ENCODE assay signal across 1 cellular context in the genomic region with DNA sequence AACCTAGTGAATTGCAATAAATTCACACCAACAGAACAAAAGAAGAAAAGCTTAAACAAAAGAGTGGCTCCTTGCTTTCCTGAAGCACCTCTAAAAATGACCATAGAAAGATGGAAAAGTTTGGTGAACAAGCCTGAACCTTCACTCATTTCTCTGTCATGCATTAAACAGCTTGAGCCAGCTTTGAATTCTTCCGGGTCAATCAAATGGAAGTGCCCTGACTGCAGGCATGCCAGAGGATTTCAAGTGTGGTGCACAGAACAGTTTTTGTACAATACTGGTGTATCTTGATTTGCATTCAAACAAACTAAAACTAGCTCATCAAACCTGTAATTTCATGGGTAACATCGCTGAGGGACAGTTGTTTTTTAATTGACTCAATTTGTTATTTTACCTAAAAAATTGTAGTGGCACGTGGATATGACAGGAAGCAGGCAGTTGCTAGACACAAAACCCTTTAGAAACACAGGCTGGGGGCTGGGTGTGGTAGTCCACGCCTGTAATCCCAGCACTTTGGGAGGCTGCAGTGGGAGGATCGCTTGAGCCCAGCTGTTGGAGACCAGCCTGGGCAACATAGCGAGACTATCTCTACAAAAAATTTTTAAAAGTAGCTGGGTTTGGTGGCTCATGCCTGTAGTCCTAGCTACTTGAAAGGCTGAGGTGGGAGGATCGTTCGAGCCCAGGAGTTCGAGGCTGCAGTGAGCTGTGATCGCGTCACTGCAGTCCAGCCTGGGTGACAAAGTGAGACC.
TF ChIP-seq lines count a peak whose summit lies in the region.

No MANE protein-coding gene starts in this region.

TF ChIP-seq in K562, 482 proteins besides CTCF, POLR2A, EP300 and RAD21 (continued from another document):
- TF ChIP-seq DMBX1 (CRISPR knock-in tag; IDR thresholded peaks at IDR 0.05; ENCODE audit: borderline replicate concordance) (peak; percentile 43; the same call in 1 of the 2 replicates), SMAD4 (CRISPR knock-in tag; conservative IDR thresholded peaks at IDR 0.05) (0 out of 2 replicates have a peak, but pooled peaks have one; percentile 22), RBM25 (IDR thresholded peaks at IDR 0.05; ENCODE audit: low read depth, low read length, severe bottlenecking) (peak; percentile 4), ELF2 (CRISPR knock-in tag; IDR thresholded peaks at IDR 0.05) (no peak), ZNF76 (CRISPR knock-in tag; IDR thresholded peaks at IDR 0.05; ENCODE audit: borderline replicate concordance) (no peak), CBFA2T3 (IDR thresholded peaks at IDR 0.05) (0 out of 2 replicates have a peak, but pooled peaks have one; percentile 14), ZSCAN29 (IDR thresholded peaks at IDR 0.05) (no peak), GTF2A2 (tag; IDR thresholded peaks at IDR 0.05) (no peak)
- TF ChIP-seq, protein P1, sequence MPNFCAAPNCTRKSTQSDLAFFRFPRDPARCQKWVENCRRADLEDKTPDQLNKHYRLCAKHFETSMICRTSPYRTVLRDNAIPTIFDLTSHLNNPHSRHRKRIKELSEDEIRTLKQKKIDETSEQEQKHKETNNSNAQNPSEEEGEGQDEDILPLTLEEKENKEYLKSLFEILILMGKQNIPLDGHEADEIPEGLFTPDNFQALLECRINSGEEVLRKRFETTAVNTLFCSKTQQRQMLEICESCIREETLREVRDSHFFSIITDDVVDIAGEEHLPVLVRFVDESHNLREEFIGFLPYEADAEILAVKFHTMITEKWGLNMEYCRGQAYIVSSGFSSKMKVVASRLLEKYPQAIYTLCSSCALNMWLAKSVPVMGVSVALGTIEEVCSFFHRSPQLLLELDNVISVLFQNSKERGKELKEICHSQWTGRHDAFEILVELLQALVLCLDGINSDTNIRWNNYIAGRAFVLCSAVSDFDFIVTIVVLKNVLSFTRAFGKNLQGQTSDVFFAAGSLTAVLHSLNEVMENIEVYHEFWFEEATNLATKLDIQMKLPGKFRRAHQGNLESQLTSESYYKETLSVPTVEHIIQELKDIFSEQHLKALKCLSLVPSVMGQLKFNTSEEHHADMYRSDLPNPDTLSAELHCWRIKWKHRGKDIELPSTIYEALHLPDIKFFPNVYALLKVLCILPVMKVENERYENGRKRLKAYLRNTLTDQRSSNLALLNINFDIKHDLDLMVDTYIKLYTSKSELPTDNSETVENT (CRISPR knock-in tag; IDR thresholded peaks at IDR 0.05): no peak
- TF ChIP-seq, protein P2, sequence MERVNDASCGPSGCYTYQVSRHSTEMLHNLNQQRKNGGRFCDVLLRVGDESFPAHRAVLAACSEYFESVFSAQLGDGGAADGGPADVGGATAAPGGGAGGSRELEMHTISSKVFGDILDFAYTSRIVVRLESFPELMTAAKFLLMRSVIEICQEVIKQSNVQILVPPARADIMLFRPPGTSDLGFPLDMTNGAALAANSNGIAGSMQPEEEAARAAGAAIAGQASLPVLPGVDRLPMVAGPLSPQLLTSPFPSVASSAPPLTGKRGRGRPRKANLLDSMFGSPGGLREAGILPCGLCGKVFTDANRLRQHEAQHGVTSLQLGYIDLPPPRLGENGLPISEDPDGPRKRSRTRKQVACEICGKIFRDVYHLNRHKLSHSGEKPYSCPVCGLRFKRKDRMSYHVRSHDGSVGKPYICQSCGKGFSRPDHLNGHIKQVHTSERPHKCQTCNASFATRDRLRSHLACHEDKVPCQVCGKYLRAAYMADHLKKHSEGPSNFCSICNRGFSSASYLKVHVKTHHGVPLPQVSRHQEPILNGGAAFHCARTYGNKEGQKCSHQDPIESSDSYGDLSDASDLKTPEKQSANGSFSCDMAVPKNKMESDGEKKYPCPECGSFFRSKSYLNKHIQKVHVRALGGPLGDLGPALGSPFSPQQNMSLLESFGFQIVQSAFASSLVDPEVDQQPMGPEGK (CRISPR knock-in tag; IDR thresholded peaks at IDR 0.05; ENCODE audit: borderline replicate concordance): no peak
- TF ChIP-seq, protein P3, sequence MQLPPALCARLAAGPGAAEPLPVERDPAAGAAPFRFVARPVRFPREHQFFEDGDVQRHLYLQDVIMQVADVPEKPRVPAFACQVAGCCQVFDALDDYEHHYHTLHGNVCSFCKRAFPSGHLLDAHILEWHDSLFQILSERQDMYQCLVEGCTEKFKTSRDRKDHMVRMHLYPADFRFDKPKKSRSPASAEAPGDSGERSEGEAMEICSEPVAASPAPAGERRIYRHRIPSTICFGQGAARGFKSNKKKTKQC (CRISPR knock-in tag; IDR thresholded peaks at IDR 0.05): no peak
